In the genomic region with DNA sequence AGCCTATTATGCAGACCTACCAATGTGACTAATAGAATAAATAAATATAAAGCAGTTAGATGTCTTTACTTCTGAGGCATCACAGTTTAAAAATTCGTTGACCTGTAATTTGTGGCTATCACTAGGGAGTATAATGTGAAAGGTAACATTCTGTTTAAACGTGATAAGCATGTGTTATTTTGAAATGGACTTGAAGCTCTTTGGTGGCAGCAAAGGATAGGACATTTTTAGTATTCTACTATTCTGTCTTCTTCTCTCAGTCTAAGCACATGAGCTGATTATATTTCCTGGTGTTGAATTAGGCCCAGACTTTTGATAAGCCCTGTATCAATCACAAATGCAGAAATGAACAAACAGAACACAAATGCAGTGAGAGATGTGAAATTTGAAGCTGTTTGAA, we compare ENCODE assay signal across 25 cellular contexts.
DNase-seq lines count a peak whose midpoint lies in the region; FAIRE-seq and TF ChIP-seq lines count a peak whose summit lies in the region.
"Had no signal": no experiment of that assay in that cellular context is flagged by ENCODE, and none has a peak within 500 bp of the region (broad histone marks: within the 10 kb centered on the region; RNA-seq: fewer than 3 reads in every experiment).

No MANE protein-coding gene starts in this region.

- peaks cover 11% of the 10 kb centered on the region for H3K9me3 Mint-ChIP-seq in nephron progenitor cell

- H3K36me3 Mint-ChIP-seq in nephron progenitor cell (ENCODE audit: low read depth): no peaks in the 10 kb centered on the region
- H3K36me3 Mint-ChIP-seq: CD8-positive, alpha-beta T cell had no signal

- H3K27me3 Mint-ChIP-seq in nephron progenitor cell (ENCODE audit: low read depth, poor library complexity): no peaks in the 10 kb centered on the region
- H3K27me3 Mint-ChIP-seq: B cell, T-helper 17 cell had no signal

- no peak for TF ChIP-seq CTCF in nephron progenitor cell (IDR thresholded peaks at IDR 0.05)

- no peaks in the 10 kb centered on the region for H3K4me1 Mint-ChIP-seq in nephron progenitor cell
- H3K4me1 Mint-ChIP-seq: B cell, T-helper 17 cell had no signal

- no peak overlapping the region for H3K27ac ChIP-seq in substantia nigra (ENCODE audit: low read depth, low read length, poor library complexity, severe bottlenecking)
- H3K27ac ChIP-seq: C4-2B, RWPE1, SK-N-MC had no signal

- FAIRE-seq in HTR-8/SVneo (lab: Jason Lieb, UNC): peak; percentile 9
- FAIRE-seq: G401.6, K562 had no signal

- H3K27ac Mint-ChIP-seq in nephron progenitor cell: peak overlapping the region; percentile 30
- H3K27ac Mint-ChIP-seq: B cell; CD8-positive, alpha-beta T cell; T-helper 17 cell had no signal

- DNase-seq in HTR-8/SVneo (ENCODE audit: insufficient read length, low spot score): no peak
- DNase-seq in NCI-H1436 (lab: John Stamatoyannopoulos, UW): peak; percentile 14
- DNase-seq in NCI-H2196 treated with DMSO at 0.1 percent for 48 hours (lab: John Stamatoyannopoulos, UW; ENCODE audit: unreplicated experiment): peak; percentile 15
- DNase-seq in nephron progenitor cell: no peak
- no peak for DNase-seq in NCI-H128 (lab: John Stamatoyannopoulos, UW; ENCODE audit: unreplicated experiment)
- no peak for DNase-seq in substantia nigra (lab: John Stamatoyannopoulos, UW)
- DNase-seq in hepatic stellate cell (ENCODE audit: low spot score): no peak
- DNase-seq: Caco-2; CD8-positive, alpha-beta T cell; H7; MG63; NCI-H146; NCI-H1930; NCI-H2227 treated with DMSO at 0.1 percent for 48 hours; NCI-H774; SIG-M5; SW 1271; T-helper 17 cell; T1000 had no signal

- H3K4me3 Mint-ChIP-seq in nephron progenitor cell: no peak overlapping the region
- H3K4me3 Mint-ChIP-seq: B cell; CD8-positive, alpha-beta T cell; T-helper 17 cell had no signal

Comparison
In these comparisons a context has a peak if more than half of its experiments do, and no peak if none do; other contexts are left out.
1. DNase-seq: peak in NCI-H1436 (single experiment) and NCI-H2196 treated with DMSO at 0.1 percent for 48 hours (single experiment); none in HTR-8/SVneo (single experiment), nephron progenitor cell (single experiment), NCI-H128 (single experiment), substantia nigra (0 of 49) and hepatic stellate cell (single experiment).